25 cellular contexts compared by ENCODE assay signal in the genomic region with DNA sequence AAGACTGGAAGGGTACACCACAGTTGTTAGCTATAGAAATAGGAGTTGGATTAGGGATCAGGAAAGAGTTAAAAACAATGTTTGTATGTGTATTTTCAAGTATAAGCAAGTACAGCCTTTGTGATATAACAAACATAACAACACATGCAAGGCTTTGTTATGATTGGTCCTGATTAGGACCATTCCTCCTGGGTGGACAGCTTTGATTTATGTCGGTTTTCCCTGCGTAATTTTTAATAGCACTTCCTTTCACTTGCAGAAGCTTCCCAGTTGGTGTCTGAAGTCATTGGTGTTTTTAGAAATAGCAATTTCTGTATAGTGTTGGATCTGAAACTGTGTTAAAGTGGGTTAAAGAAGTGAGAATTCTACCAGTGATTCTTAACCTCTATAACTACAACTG.
"Had no signal": no experiment of that assay in that cellular context is flagged by ENCODE, and none has a peak within 500 bp of the region (broad histone marks: within the 10 kb centered on the region; RNA-seq: fewer than 3 reads in every experiment).

No MANE protein-coding gene starts in this region.

- H3K27ac Mint-ChIP-seq: activated naive CD8-positive, alpha-beta T cell treated with anti-CD3 and anti-CD28 coated beads for 36 hours; activated T-cell treated with anti-CD3 and anti-CD28 coated beads, Interleukin-2, amount 50 U/mL, for 24 hours; activated T-helper 17 cell treated with anti-CD3 and anti-CD28 coated beads, Interleukin-2, amount 50 U/mL, for 72 hours; memory B cell; stimulated activated memory B cell treated with anti-CD40 and anti-IgM and Interleukin-4, amounts not matched to agents 10 μg/mL and 1 μg/mL and 100 μg/mL, for 72 hours; T-helper 1 cell treated with Interleukin-12 subunit alpha and Interleukin-12 subunit beta and Interleukin-4 antibody, amounts not matched to agents 30 μg/mL and 1 μg/mL, for 36 hours; WTC11 had no signal

- H3K27ac ChIP-seq: gastroesophageal sphincter, stomach, transverse colon had no signal

- DNase-seq: activated naive CD8-positive, alpha-beta T cell treated with anti-CD3 and anti-CD28 coated beads for 36 hours; activated T-cell treated with anti-CD3 and anti-CD28 coated beads, Interleukin-2, amount 50 U/mL, for 24 hours; amniotic stem cell; cortex of kidney; effector CD8-positive, alpha-beta T cell; head of caudate nucleus; hypothalamus; occipital lobe; posterior cingulate gyrus; retina; sigmoid colon; stimulated activated CD4-positive, alpha-beta T cell treated with anti-CD3 and anti-CD28 coated beads, Interleukin-15, amount 100 ng/mL, for 24 hours; stomach; T1000; transverse colon had no signal

- FAIRE-seq: bronchial epithelial cell, urothelium cell line had no signal

- ATAC-seq: activated T-helper 17 cell treated with anti-CD3 and anti-CD28 coated beads, Interleukin-2, amount 50 U/mL, for 72 hours; esophagus mucosa; gastroesophageal sphincter; stimulated activated memory B cell treated with anti-CD40 and anti-IgM and Interleukin-4, amounts not matched to agents 10 μg/mL and 1 μg/mL and 100 μg/mL, for 72 hours; WTC11 had no signal

- H3K9me3 ChIP-seq: gastroesophageal sphincter, sigmoid colon had no signal

- H3K9me3 Mint-ChIP-seq: activated T-helper 17 cell treated with anti-CD3 and anti-CD28 coated beads, Interleukin-2, amount 50 U/mL, for 72 hours had no signal

- H3K4me2 ChIP-seq: smooth muscle cell had no signal

- H3K4me3 ChIP-seq: gastroesophageal sphincter, sigmoid colon, smooth muscle cell, stomach, transverse colon had no signal

- H3K27me3 ChIP-seq: gastroesophageal sphincter, sigmoid colon, stomach, transverse colon had no signal

- H3K4me3 Mint-ChIP-seq: activated naive CD8-positive, alpha-beta T cell treated with anti-CD3 and anti-CD28 coated beads for 36 hours; activated T-cell treated with anti-CD3 and anti-CD28 coated beads, Interleukin-2, amount 50 U/mL, for 24 hours; activated T-helper 17 cell treated with anti-CD3 and anti-CD28 coated beads, Interleukin-2, amount 50 U/mL, for 72 hours; memory B cell; stimulated activated memory B cell treated with anti-CD40 and anti-IgM and Interleukin-4, amounts not matched to agents 10 μg/mL and 1 μg/mL and 100 μg/mL, for 72 hours; T-helper 1 cell treated with Interleukin-12 subunit alpha and Interleukin-12 subunit beta and Interleukin-4 antibody, amounts not matched to agents 30 μg/mL and 1 μg/mL, for 36 hours; WTC11 had no signal

- H3K36me3 ChIP-seq: gastroesophageal sphincter, sigmoid colon, stomach, transverse colon had no signal

- H3K27me3 Mint-ChIP-seq: activated naive CD8-positive, alpha-beta T cell treated with anti-CD3 and anti-CD28 coated beads for 36 hours; activated T-cell treated with anti-CD3 and anti-CD28 coated beads, Interleukin-2, amount 50 U/mL, for 24 hours; activated T-helper 17 cell treated with anti-CD3 and anti-CD28 coated beads, Interleukin-2, amount 50 U/mL, for 72 hours; memory B cell; stimulated activated memory B cell treated with anti-CD40 and anti-IgM and Interleukin-4, amounts not matched to agents 10 μg/mL and 1 μg/mL and 100 μg/mL, for 72 hours had no signal
